Comparison of ENCODE assay signal across 8 cellular contexts in the genomic region with DNA sequence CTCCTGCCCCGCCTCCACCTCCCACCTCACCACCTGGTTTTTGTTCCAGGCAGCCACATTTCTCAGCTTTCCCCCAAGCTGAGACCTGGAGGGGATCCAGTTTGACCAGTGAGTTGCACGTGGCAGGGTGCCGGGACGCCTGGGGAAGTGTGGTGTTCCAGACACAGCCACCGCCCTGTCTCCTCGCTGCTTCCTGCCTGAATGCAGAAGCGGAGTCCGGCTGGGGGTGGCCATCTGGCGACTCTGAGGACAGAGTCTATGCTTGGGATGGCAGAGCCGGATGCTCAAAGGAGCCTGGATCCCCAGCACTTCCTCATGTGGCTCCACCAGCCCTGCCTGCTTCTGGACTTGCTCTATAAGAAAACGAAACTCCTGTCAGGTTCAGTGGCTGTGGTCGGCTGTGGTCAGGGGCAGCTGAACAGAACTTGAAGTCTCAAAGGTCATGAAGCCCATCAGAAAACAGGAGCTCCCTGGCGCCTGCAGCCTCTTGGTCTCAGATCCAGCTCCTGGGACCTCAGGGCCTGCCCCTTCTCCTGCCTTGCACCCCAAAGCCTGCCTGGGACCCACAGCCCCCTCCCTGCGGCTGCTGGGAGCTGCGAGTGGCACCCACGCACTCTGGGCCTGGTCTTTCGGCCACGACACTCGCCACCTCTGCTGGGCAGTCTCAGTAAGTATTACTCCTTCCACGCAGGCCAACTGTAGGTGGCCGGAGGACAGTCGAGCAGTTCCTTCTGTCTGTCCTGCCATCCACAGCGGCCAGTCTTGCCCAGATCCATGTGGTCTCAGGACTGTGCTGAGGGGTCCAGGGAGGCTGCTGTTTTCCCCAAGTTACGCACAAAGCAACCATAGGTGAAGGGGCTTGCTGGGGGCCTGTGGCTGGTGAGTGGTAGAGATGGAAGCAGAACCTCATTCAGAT.
DNase-seq lines count a peak whose midpoint lies in the region; ATAC-seq and TF ChIP-seq lines count a peak whose summit lies in the region.

No MANE protein-coding gene starts in this region.

- H3K4me3 ChIP-seq in astrocyte of the cerebellum (ENCODE audit: low read depth, low read length), result no peak overlapping the region
- no peak overlapping the region for H3K4me3 ChIP-seq in lung
- H3K4me3 ChIP-seq in urinary bladder (ENCODE audit: low read depth, low read length), result no peak overlapping the region

- peak; percentile 89 for ATAC-seq in GM19395 (IDR thresholded peaks at IDR 0.05; ENCODE audit: unreplicated experiment)
- ATAC-seq in HG03439 (IDR thresholded peaks at IDR 0.05; ENCODE audit: unreplicated experiment), result peak; percentile 73
- peak; percentile 15 for ATAC-seq in lung (ENCODE audit: insufficient read depth, low FRiP score)

- DNase-seq in D341Med (ENCODE audit: low spot score), result peak; percentile 33
- peak; percentile 38 for DNase-seq in astrocyte of the cerebellum (ENCODE audit: low read depth)
- DNase-seq in lung (ENCODE audit: low spot score), result peak; percentile 80
- DNase-seq in NCI-H2227 (lab: John Stamatoyannopoulos, UW; ENCODE audit: unreplicated experiment), result no peak
- DNase-seq in iPS-NIHi7 (ENCODE audit: extremely low spot score), result no peak

- no peak for TF ChIP-seq CTCF in astrocyte of the cerebellum (IDR thresholded peaks at IDR 0.05; ENCODE audit: low read depth, low read length, missing control alignments)
- no peak for TF ChIP-seq CTCF in lung (IDR thresholded peaks at IDR 0.05; ENCODE audit: control extremely low read depth, extremely low read depth)

- in situ Hi-C loops in astrocyte of the cerebellum (cut with HindIII; ENCODE audit: low sequenced_read_pairs), result no loop called here

- H3K27ac ChIP-seq in lung (ENCODE audit: low read depth in 1 of 2, low read length in 1 of 2) (peak overlapping the region; percentile 92 to 98), urinary bladder (ENCODE audit: low read depth) (peak overlapping the region; percentile 51)

- H3K9me3 ChIP-seq in lung (ENCODE audit: control insufficient read depth in 2 of 2, insufficient read depth in 1 of 2, low read length in 1 of 2), result no peaks in the 10 kb centered on the region

- 43 to 52% methylated on average over 24 of the region's 24 CpGs for WGBS in lung, 2 donors
- WGBS in urinary bladder, result 63% methylated on average over 24 of the region's 24 CpGs

- peaks cover 36 to 47% of the 10 kb centered on the region in 2 donors for H3K4me1 ChIP-seq in lung (ENCODE audit: control insufficient read depth in 2 of 2, insufficient read depth in 2 of 2, low read length in 2 of 2)
- H3K4me1 ChIP-seq in urinary bladder (ENCODE audit: insufficient read depth), result no peaks in the 10 kb centered on the region

- H3K36me3 ChIP-seq in lung (ENCODE audit: control insufficient read depth in 2 of 2, insufficient read depth in 2 of 2, low read length in 2 of 2), result no peaks in the 10 kb centered on the region
- H3K36me3 ChIP-seq in urinary bladder (ENCODE audit: insufficient read depth), result no peaks in the 10 kb centered on the region

- H3K27me3 ChIP-seq in lung (ENCODE audit: control insufficient read depth, insufficient read depth), result no peaks in the 10 kb centered on the region

Comparison
In these comparisons a context has a peak if more than half of its experiments do, and no peak if none do; other contexts are left out.
1. DNase-seq: peak in D341Med (single experiment), astrocyte of the cerebellum (single experiment) and lung (single experiment); none in NCI-H2227 (single experiment) and iPS-NIHi7 (single experiment).
2. ATAC-seq: peak in every context shown above with its lines; median percentile 89 in GM19395; 73 in HG03439; 15 in lung.